Comparison of ENCODE assay signal across 8 cellular contexts in the genomic region with DNA sequence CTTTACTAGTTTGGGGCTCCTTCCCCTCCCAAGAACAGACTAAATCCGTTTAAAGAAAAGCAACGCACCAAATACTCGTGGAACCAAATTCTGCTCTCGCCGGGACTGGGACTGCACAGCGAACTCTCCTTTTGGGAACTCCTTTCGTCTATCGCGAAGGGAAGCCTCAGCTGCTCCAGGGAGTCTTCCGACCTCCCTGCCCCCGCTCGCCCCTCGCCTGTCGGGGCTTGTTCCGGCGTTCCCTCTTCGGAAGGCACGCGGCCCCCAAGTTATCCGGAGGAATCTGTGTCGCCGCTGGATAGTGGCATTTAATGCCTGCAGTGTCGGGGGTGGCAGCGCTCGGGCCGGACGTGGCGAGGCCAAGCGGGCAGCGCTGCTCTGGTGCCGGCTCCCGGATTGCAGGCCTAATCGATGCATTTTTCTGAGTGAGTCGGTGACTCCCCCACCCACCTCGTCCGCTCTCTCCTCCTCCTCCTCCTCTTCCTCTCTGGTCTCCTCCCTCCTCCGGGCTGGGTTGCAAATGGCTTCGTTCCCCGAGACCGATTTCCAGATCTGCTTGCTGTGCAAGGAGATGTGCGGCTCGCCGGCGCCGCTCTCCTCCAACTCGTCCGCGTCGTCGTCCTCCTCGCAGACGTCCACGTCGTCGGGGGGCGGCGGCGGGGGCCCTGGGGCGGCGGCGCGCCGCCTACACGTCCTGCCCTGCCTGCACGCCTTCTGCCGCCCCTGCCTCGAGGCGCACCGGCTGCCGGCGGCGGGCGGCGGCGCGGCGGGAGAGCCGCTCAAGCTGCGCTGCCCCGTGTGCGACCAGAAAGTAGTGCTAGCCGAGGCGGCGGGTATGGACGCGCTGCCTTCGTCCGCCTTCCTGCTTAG. TPM values are rescaled to one million over a fixed set of nuclear protein-coding genes. Genes with fewer than 3 reads are reported as not detected.
DNase-seq lines count a peak whose midpoint lies in the region; ATAC-seq, FAIRE-seq and TF ChIP-seq lines count a peak whose summit lies in the region.

TRIM71 (plus strand) TSS at position 437 of the 870 bp plus-strand sequence; CDS start at position 521, 84 bp downstream.

- FAIRE-seq in A549 (lab: Jason Lieb, UNC) (no peak), keratinocyte (lab: Jason Lieb, UNC) (no peak), urothelium cell line (lab: Jason Lieb, UNC) (no peak)

- dilution Hi-C loops in keratinocyte (cut with MboI; ENCODE audit: extremely low pct_ligation_motif_present, low sequenced_read_pairs) = no loop called here

- H3K9me3 Mint-ChIP-seq in activated T-helper 1 cell treated with anti-CD3 and anti-CD28 coated beads, Interleukin-12 subunit alpha, Interleukin-12 subunit beta, Interleukin-2, Interleukin-4 antibody, amounts not matched to agents 30 ng/mL and 10 ng/mL and 1 ng/mL, durations not matched to agents 14 hours and 24 hours and 36 hours = no peaks in the 10 kb centered on the region
- H3K9me3 Mint-ChIP-seq in stimulated activated naive B cell treated with anti-CD40 and anti-IgM and Interleukin-4, amounts not matched to agents 10 μg/mL and 1 μg/mL and 100 μg/mL, for 72 hours = no peaks in the 10 kb centered on the region

- peaks cover 13% of the 10 kb centered on the region for H3K4me1 Mint-ChIP-seq in activated T-helper 1 cell treated with anti-CD3 and anti-CD28 coated beads, Interleukin-12 subunit alpha, Interleukin-12 subunit beta, Interleukin-2, Interleukin-4 antibody, amounts not matched to agents 30 ng/mL and 10 ng/mL and 1 ng/mL, durations not matched to agents 14 hours and 24 hours and 36 hours (ENCODE audit: low read depth)
- peaks cover 17 to 43% of the 10 kb centered on the region in 2 donors for H3K4me1 Mint-ChIP-seq in stimulated activated naive B cell treated with anti-CD40 and anti-IgM and Interleukin-4, amounts not matched to agents 10 μg/mL and 1 μg/mL and 100 μg/mL, for 72 hours

- H3K36me3 ChIP-seq in keratinocyte (ENCODE audit: control insufficient read depth in 2 of 2, extremely low read depth in 1 of 2, insufficient read depth in 2 of 2, low read length in 2 of 2) = no peaks in the 10 kb centered on the region

- no peak for TF ChIP-seq POLR2A in A549 (IDR thresholded peaks at IDR 0.05; ENCODE audit: low read length)
- TF ChIP-seq POLR2A in GM19099 (IDR thresholded peaks at IDR 0.05; ENCODE audit: extremely low read depth, insufficient read length, low read depth) = peak; percentile 21

- POLR2A ChIA-PET in A549 (lab: Yijun Ruan, JAX) = no interaction called here

- H3K27ac ChIP-seq in A549 (peak within 1 kb of the TSS in 1 of 2 experiments; percentile 26; a peak in 1 of 6 replicates), keratinocyte (ENCODE audit: control insufficient read depth, insufficient read depth, low read length) (no peak within 1 kb of the TSS)

- H3K36me3 Mint-ChIP-seq in activated T-helper 1 cell treated with anti-CD3 and anti-CD28 coated beads, Interleukin-12 subunit alpha, Interleukin-12 subunit beta, Interleukin-2, Interleukin-4 antibody, amounts not matched to agents 30 ng/mL and 10 ng/mL and 1 ng/mL, durations not matched to agents 14 hours and 24 hours and 36 hours (ENCODE audit: low read depth) = no peaks in the 10 kb centered on the region
- peaks cover 0 to 1% of the 10 kb centered on the region in 2 donors for H3K36me3 Mint-ChIP-seq in stimulated activated naive B cell treated with anti-CD40 and anti-IgM and Interleukin-4, amounts not matched to agents 10 μg/mL and 1 μg/mL and 100 μg/mL, for 72 hours

- ATAC-seq in A549 = peak; percentile 32 to 33; a peak in 3 of 6 replicates
- ATAC-seq in stimulated activated naive B cell treated with anti-CD40 and anti-IgM and Interleukin-4, amounts not matched to agents 10 μg/mL and 1 μg/mL and 100 μg/mL, for 72 hours (replicated peaks) = peak in 1 of 2 donors; percentile 18
- no peak for ATAC-seq in HG02642 (IDR thresholded peaks at IDR 0.05; ENCODE audit: poor library complexity, unreplicated experiment)
- no peak for ATAC-seq in GM19452 (IDR thresholded peaks at IDR 0.05; ENCODE audit: unreplicated experiment)

- peak within 1 kb of the TSS; percentile 84 for H3K27ac Mint-ChIP-seq in activated T-helper 1 cell treated with anti-CD3 and anti-CD28 coated beads, Interleukin-12 subunit alpha, Interleukin-12 subunit beta, Interleukin-2, Interleukin-4 antibody, amounts not matched to agents 30 ng/mL and 10 ng/mL and 1 ng/mL, durations not matched to agents 14 hours and 24 hours and 36 hours
- H3K27ac Mint-ChIP-seq in stimulated activated naive B cell treated with anti-CD40 and anti-IgM and Interleukin-4, amounts not matched to agents 10 μg/mL and 1 μg/mL and 100 μg/mL, for 72 hours = peak within 1 kb of the TSS; percentile 90

- TF ChIP-seq RAD21 in A549 (conservative IDR thresholded peaks at IDR 0.05 in 1 of 2, IDR thresholded peaks at IDR 0.05 in 1 of 2) = no peak

- peak in 1 of 2 experiments; percentile 33 for DNase-seq in A549 (ENCODE audit: low read depth in 1 of 2, low spot score in 1 of 2)
- peak; percentile 2 for DNase-seq in activated T-helper 1 cell treated with anti-CD3 and anti-CD28 coated beads, Interleukin-12 subunit alpha, Interleukin-12 subunit beta, Interleukin-2, Interleukin-4 antibody, amounts not matched to agents 30 ng/mL and 10 ng/mL and 1 ng/mL, durations not matched to agents 14 hours and 24 hours and 36 hours (ENCODE audit: low spot score)
- DNase-seq in keratinocyte (ENCODE audit: low read depth, low spot score) = no peak
- DNase-seq in stimulated activated naive B cell treated with anti-CD40 and anti-IgM and Interleukin-4, amounts not matched to agents 10 μg/mL and 1 μg/mL and 100 μg/mL, for 72 hours = no peak
- no peak for DNase-seq in urothelium cell line (ENCODE audit: low spot score)

- peak within 1 kb of the TSS; percentile 94 for H3K4me2 ChIP-seq in A549
- H3K4me2 ChIP-seq in keratinocyte (ENCODE audit: control insufficient read depth, extremely low read depth, insufficient read depth, low read depth, low read length) = peak within 1 kb of the TSS; percentile 56

- H3K4me3 Mint-ChIP-seq in activated T-helper 1 cell treated with anti-CD3 and anti-CD28 coated beads, Interleukin-12 subunit alpha, Interleukin-12 subunit beta, Interleukin-2, Interleukin-4 antibody, amounts not matched to agents 30 ng/mL and 10 ng/mL and 1 ng/mL, durations not matched to agents 14 hours and 24 hours and 36 hours = peak within 1 kb of the TSS; percentile 72
- peak within 1 kb of the TSS; percentile 83 to 91 for H3K4me3 Mint-ChIP-seq in stimulated activated naive B cell treated with anti-CD40 and anti-IgM and Interleukin-4, amounts not matched to agents 10 μg/mL and 1 μg/mL and 100 μg/mL, for 72 hours

- 12% methylated on average over 40 of the region's 88 CpGs for WGBS in A549 (ENCODE audit: missing lambda C conversion rate)

- peak within 1 kb of the TSS; percentile 49 for H3K4me3 ChIP-seq in A549
- H3K4me3 ChIP-seq in keratinocyte (ENCODE audit: control insufficient read depth in 2 of 3, extremely low read depth in 1 of 3, insufficient read depth in 2 of 3, low read depth in 1 of 3, low read length in 3 of 3) = peak within 1 kb of the TSS; percentile 12 to 35 (median 19)

- no peak for TF ChIP-seq EP300 in A549 (IDR thresholded peaks at IDR 0.05)

- TF ChIP-seq CTCF in A549 (IDR thresholded peaks at IDR 0.05) = no peak
- TF ChIP-seq CTCF in keratinocyte (optimal IDR thresholded peaks at IDR 0.05 in 1 of 3, IDR thresholded peaks at IDR 0.05 in 1 of 3, conservative IDR thresholded peaks at IDR 0.05 in 1 of 3; ENCODE audit: extremely low read depth in 1 of 3, insufficient read depth in 2 of 3, low read length in 3 of 3) = no peak

- no peaks in the 10 kb centered on the region for H3K9me1 ChIP-seq in keratinocyte (ENCODE audit: control insufficient read depth, extremely low read depth, insufficient read depth, low read length)

- H2AFZ ChIP-seq in keratinocyte (ENCODE audit: control insufficient read depth, low read length) = no peak within 1 kb of the TSS

- intact Hi-C loops in activated T-helper 1 cell treated with anti-CD3 and anti-CD28 coated beads, Interleukin-12 subunit alpha, Interleukin-12 subunit beta, Interleukin-2, Interleukin-4 antibody, amounts not matched to agents 30 ng/mL and 10 ng/mL and 1 ng/mL, durations not matched to agents 14 hours and 24 hours and 36 hours (cut with micrococcal nuclease) = loop anchor here (1.0 to 2.0 kb wide), 2 partner anchors 36 to 401 kb away; partner anchors contain the start of gene SUSD5

- no peaks in the 10 kb centered on the region for H3K79me2 ChIP-seq in keratinocyte (ENCODE audit: control insufficient read depth, insufficient read depth, low read length)

- H3K9ac ChIP-seq in keratinocyte (ENCODE audit: control insufficient read depth, extremely low read depth, insufficient read depth, low read length) = no peak within 1 kb of the TSS

- no peaks in the 10 kb centered on the region for H4K20me1 ChIP-seq in keratinocyte (ENCODE audit: control insufficient read depth, extremely low read depth, insufficient read depth, low read length)

- CTCF ChIA-PET in A549 (lab: Yijun Ruan, JAX) = interaction anchor here (1.2 kb wide), 1 partner anchor 85 kb away, joined by 5 read pairs; no protein-coding TSS in a partner anchor

- peaks cover 75% of the 10 kb centered on the region for H3K27me3 ChIP-seq in keratinocyte (ENCODE audit: control insufficient read depth, extremely low read depth, insufficient read depth, low read length)

- H3K4me1 ChIP-seq in A549 (peaks cover 32% of the 10 kb centered on the region), keratinocyte (ENCODE audit: control insufficient read depth, extremely low read depth, insufficient read depth, low read length) (peaks cover 2% of the 10 kb centered on the region)

- H3K9me3 ChIP-seq in A549 = no peaks in the 10 kb centered on the region
- H3K9me3 ChIP-seq in keratinocyte (ENCODE audit: control insufficient read depth, low read depth, low read length) = peaks cover 5% of the 10 kb centered on the region

- H3K27me3 Mint-ChIP-seq in activated T-helper 1 cell treated with anti-CD3 and anti-CD28 coated beads, Interleukin-12 subunit alpha, Interleukin-12 subunit beta, Interleukin-2, Interleukin-4 antibody, amounts not matched to agents 30 ng/mL and 10 ng/mL and 1 ng/mL, durations not matched to agents 14 hours and 24 hours and 36 hours (ENCODE audit: insufficient read depth) = peaks cover 58% of the 10 kb centered on the region
- H3K27me3 Mint-ChIP-seq in stimulated activated naive B cell treated with anti-CD40 and anti-IgM and Interleukin-4, amounts not matched to agents 10 μg/mL and 1 μg/mL and 100 μg/mL, for 72 hours = peaks cover 51 to 66% of the 10 kb centered on the region in 2 donors

RNA-seq across cellular contexts. Expression of gene TRIM71, which starts in this region (rescaled TPM):
- polyA plus RNA-seq in A549 (2011; rRNA removed) (0.01 TPM in 1 of 2 replicates, not detected in the other), A549 (2017; fragmentation: RNase III; extraction: RNeasy Plus Mini Kit Qiagen cat#74134 plus additional on column Dnase treatment) (not detected in 3 replicates), keratinocyte (under 0.01 TPM in 1 of 3 replicates, not detected in the others)
- polyA plus RNA-seq in A549 (2012; cell fraction: cytosol; rRNA removed) = under 0.01 TPM in 1 of 2 replicates, not detected in the other
- polyA plus RNA-seq in A549 (2012; cell fraction: nucleus; rRNA removed) = 0.01 TPM in 1 of 2 replicates, not detected in the other
- not detected in 2 replicates for polyA minus RNA-seq in A549 (2011; rRNA and poly(A)+ RNA removed)
- total RNA-seq in activated T-helper 1 cell treated with anti-CD3 and anti-CD28 coated beads, Interleukin-12 subunit alpha, Interleukin-12 subunit beta, Interleukin-2, Interleukin-4 antibody, amounts not matched to agents 30 ng/mL and 10 ng/mL and 1 ng/mL, durations not matched to agents 14 hours and 24 hours and 36 hours = 0.08 TPM in 1 of 2 replicates, not detected in the other
- not detected for polyA plus RNA-seq in keratinocyte (2011; ENCODE audit: low read depth)
- polyA plus RNA-seq in keratinocyte (2011; cell fraction: cytosol; rRNA removed) = not detected in 2 replicates
- polyA plus RNA-seq in keratinocyte (2011; cell fraction: nucleus; rRNA removed) = not detected in 2 replicates
- polyA plus RNA-seq in keratinocyte (2012; ENCODE audit: low replicate concordance) = not detected in 2 replicates
- polyA minus RNA-seq in keratinocyte = 0.03 TPM in 2 of 3 replicates, not detected in the other
- not detected for polyA minus RNA-seq in keratinocyte (2011; cell fraction: cytosol; rRNA and poly(A)+ RNA removed)
- polyA minus RNA-seq in keratinocyte (2011; cell fraction: nucleus; rRNA and poly(A)+ RNA removed) = not detected in 2 replicates

Comparison
In these comparisons a context has a peak if more than half of its experiments do, and no peak if none do; other contexts are left out.
1. Peak in ATAC-seq, H3K4me3 ChIP-seq and H3K4me2 ChIP-seq in A549; RNA of the gene not detected or under 1 TPM.
2. Peak in DNase-seq in activated T-helper 1 cell treated with anti-CD3 and anti-CD28 coated beads, Interleukin-12 subunit alpha, Interleukin-12 subunit beta, Interleukin-2, Interleukin-4 antibody, amounts not matched to agents 30 ng/mL and 10 ng/mL and 1 ng/mL, durations not matched to agents 14 hours and 24 hours and 36 hours; RNA of the gene not detected or under 1 TPM.